Comparison of ENCODE assay signal across 1 cellular context in the genomic region with DNA sequence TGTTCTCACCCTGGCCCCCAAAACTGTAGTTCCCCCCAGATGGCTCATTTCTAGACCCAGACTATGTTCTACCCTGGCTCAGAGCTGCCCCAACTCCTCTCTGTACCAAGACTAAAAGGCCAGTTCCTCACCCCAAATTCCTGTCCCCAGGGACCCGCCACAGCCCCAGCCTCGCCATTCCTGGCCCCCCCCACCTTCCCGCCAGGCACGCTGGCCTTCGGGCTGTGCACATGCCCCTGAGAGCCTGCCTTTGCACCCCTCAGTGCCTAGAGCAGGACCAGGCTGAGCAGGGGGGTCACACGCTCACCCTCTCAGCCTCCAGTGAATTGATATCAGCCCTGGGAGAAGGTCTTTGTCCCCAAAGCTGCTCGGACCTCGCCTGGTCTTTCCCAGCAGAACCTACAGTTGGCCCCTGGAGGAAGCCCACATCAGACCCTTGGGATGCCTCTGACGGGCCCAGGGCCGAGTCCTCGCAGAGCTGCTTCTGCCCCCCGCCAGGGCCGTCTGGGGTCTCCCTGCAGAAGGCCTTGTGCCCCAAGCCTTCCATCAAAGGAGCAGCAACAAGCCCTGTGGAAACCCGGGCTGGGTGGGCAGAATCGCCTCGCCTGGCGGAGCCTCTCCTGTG.
TF ChIP-seq lines count a peak whose summit lies in the region.

No MANE protein-coding gene starts in this region.

TF ChIP-seq in HCT116, 20 proteins besides CTCF, POLR2A, EP300 and RAD21 (continued from another document):
- TF ChIP-seq ELF1 (IDR thresholded peaks at IDR 0.05; ENCODE audit: borderline replicate concordance, low read depth) = no peak
- TF ChIP-seq, protein P1, sequence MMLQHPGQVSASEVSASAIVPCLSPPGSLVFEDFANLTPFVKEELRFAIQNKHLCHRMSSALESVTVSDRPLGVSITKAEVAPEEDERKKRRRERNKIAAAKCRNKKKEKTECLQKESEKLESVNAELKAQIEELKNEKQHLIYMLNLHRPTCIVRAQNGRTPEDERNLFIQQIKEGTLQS (IDR thresholded peaks at IDR 0.05) = no peak
- TF ChIP-seq SIN3A (IDR thresholded peaks at IDR 0.05; ENCODE audit: low read depth) = no peak
- TF ChIP-seq SP1 (IDR thresholded peaks at IDR 0.05; ENCODE audit: low read depth) = no peak
- no peak for TF ChIP-seq EGR1 (IDR thresholded peaks at IDR 0.05; ENCODE audit: low read depth)
- TF ChIP-seq, protein P2, sequence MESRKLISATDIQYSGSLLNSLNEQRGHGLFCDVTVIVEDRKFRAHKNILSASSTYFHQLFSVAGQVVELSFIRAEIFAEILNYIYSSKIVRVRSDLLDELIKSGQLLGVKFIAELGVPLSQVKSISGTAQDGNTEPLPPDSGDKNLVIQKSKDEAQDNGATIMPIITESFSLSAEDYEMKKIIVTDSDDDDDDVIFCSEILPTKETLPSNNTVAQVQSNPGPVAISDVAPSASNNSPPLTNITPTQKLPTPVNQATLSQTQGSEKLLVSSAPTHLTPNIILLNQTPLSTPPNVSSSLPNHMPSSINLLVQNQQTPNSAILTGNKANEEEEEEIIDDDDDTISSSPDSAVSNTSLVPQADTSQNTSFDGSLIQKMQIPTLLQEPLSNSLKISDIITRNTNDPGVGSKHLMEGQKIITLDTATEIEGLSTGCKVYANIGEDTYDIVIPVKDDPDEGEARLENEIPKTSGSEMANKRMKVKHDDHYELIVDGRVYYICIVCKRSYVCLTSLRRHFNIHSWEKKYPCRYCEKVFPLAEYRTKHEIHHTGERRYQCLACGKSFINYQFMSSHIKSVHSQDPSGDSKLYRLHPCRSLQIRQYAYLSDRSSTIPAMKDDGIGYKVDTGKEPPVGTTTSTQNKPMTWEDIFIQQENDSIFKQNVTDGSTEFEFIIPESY (IDR thresholded peaks at IDR 0.05; ENCODE audit: extremely low read depth, insufficient replicate concordance, low read length) = no peak
- no peak for TF ChIP-seq EZH2phosphoT487 (IDR thresholded peaks at IDR 0.05; ENCODE audit: borderline replicate concordance)
- no peak for TF ChIP-seq YY1 (IDR thresholded peaks at IDR 0.05; ENCODE audit: extremely low read depth, insufficient replicate concordance, low read depth, low read length)
- TF ChIP-seq POLR2AphosphoS5 (IDR thresholded peaks at IDR 0.05; ENCODE audit: low read depth, low read length) = no peak
- no peak for TF ChIP-seq CEBPB (IDR thresholded peaks at IDR 0.05; ENCODE audit: low read depth)
- TF ChIP-seq ZNF274 (IDR thresholded peaks at IDR 0.05; ENCODE audit: low read depth, low read length) = no peak
- TF ChIP-seq TCF7L2 (IDR thresholded peaks at IDR 0.05; ENCODE audit: borderline replicate concordance, extremely low read depth, insufficient read depth, insufficient read length) = no peak
- TF ChIP-seq JUND (IDR thresholded peaks at IDR 0.05) = no peak
- TF ChIP-seq EZH2 (IDR thresholded peaks at IDR 0.05) = no peak
- TF ChIP-seq MAX (IDR thresholded peaks at IDR 0.05) = no peak
